Comparison of ENCODE assay signal across 1 cellular context in the genomic region with DNA sequence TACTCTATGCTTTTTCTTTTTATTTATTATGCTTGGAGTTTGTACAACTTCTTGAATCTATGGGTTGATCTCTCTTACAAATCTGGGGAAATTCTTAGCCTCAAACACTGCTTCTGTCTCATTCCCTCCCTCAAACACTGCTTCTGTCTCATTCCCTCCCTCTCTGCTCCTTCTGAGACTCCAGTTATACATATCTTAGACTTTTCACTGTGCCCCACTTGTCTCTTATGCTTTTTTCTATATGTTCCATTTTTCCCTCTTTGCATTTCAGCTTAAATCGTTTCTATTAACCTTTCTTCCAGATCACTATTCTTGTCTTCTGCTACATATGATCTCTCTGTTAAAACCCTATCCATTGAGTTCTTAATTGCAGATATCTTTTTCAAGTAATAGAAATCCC.
TF ChIP-seq lines count a peak whose summit lies in the region.

No MANE protein-coding gene starts in this region.

TF ChIP-seq in HEK293, 187 proteins besides CTCF, POLR2A, EP300 and RAD21 (continued from another document):
- TF ChIP-seq, protein P1, sequence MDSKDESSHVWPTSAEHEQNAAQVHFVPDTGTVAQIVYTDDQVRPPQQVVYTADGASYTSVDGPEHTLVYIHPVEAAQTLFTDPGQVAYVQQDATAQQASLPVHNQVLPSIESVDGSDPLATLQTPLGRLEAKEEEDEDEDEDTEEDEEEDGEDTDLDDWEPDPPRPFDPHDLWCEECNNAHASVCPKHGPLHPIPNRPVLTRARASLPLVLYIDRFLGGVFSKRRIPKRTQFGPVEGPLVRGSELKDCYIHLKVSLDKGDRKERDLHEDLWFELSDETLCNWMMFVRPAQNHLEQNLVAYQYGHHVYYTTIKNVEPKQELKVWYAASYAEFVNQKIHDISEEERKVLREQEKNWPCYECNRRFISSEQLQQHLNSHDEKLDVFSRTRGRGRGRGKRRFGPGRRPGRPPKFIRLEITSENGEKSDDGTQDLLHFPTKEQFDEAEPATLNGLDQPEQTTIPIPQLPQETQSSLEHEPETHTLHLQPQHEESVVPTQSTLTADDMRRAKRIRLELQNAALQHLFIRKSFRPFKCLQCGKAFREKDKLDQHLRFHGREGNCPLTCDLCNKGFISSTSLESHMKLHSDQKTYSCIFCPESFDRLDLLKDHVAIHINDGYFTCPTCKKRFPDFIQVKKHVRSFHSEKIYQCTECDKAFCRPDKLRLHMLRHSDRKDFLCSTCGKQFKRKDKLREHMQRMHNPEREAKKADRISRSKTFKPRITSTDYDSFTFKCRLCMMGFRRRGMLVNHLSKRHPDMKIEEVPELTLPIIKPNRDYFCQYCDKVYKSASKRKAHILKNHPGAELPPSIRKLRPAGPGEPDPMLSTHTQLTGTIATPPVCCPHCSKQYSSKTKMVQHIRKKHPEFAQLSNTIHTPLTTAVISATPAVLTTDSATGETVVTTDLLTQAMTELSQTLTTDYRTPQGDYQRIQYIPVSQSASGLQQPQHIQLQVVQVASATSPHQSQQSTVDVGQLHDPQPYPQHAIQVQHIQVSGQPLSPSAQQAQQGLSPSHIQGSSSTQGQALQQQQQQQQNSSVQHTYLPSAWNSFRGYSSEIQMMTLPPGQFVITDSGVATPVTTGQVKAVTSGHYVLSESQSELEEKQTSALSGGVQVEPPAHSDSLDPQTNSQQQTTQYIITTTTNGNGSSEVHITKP (tag by site-specific recombination; IDR thresholded peaks at IDR 0.05): no peak
